Comparison of ENCODE assay signal across 21 cellular contexts in genomic region chr14:84375235-84375634, GRCh38.
A peak's percentile ranks its signal among the peaks of the same experiment; 100 is the strongest.
DNase-seq lines count a peak whose midpoint lies in the region; ATAC-seq, FAIRE-seq and TF ChIP-seq lines count a peak whose summit lies in the region.
"Had no signal": no experiment of that assay in that cellular context is flagged by ENCODE, and none has a peak within 500 bp of the region (broad histone marks: within the 10 kb centered on the region; RNA-seq: fewer than 3 reads in every experiment).

No MANE protein-coding gene starts in this region.

- no peak overlapping the region for H4K91ac ChIP-seq in IMR-90 (ENCODE audit: insufficient read depth, low read depth, low read length)

- no peak overlapping the region for H3K27ac Mint-ChIP-seq in astrocyte (ENCODE audit: unreplicated experiment)
- H3K27ac Mint-ChIP-seq: activated naive CD4-positive, alpha-beta T cell treated with anti-CD3 and anti-CD28 coated beads for 36 hours; H9; natural killer cell treated with Interleukin-12 subunit alpha and Interleukin-12 subunit beta and Interleukin-15 and Interleukin-18, amount 100 ng/mL, for 72 hours; T-cell had no signal

- H2AFZ ChIP-seq in IMR-90 (replicated peaks; ENCODE audit: low read length, poor library complexity) (no peak overlapping the region), astrocyte (ENCODE audit: low read depth, low read length) (no peak overlapping the region)

- DNase-seq in A549 (ENCODE audit: low read depth in 1 of 2, low spot score in 1 of 2) (no peak), IMR-90 (peak; percentile 5), astrocyte (ENCODE audit: low read depth) (peak; percentile 67), glomerular endothelial cell (ENCODE audit: extremely low read depth, low read depth, low spot score) (peak; percentile 20), foreskin fibroblast (no peak), left cardiac atrium (no peak), NCI-H524 treated with DMSO at 0.1 percent for 48 hours (lab: John Stamatoyannopoulos, UW) (no peak)
- DNase-seq: activated CD4-positive, alpha-beta T cell treated with anti-CD3 and anti-CD28 coated beads for 4 hours; activated naive CD4-positive, alpha-beta T cell treated with anti-CD3 and anti-CD28 coated beads for 36 hours; activated T-cell treated with anti-CD3 and anti-CD28 coated beads, Interleukin-2, amount 50 U/mL, for 48 hours; C1 segment of cervical spinal cord; H9; KBM-7; midbrain; NCI-H187 treated with DMSO at 0.1 percent for 48 hours; NCI-H82; T-cell had no signal

- H3K27ac ChIP-seq in A549 (no peak overlapping the region), IMR-90 (ENCODE audit: insufficient read depth, low read length) (no peak overlapping the region), astrocyte (ENCODE audit: low read depth, low read length) (no peak overlapping the region)
- H3K27ac ChIP-seq: SJCRH30 had no signal

- no peaks in the 10 kb centered on the region for H3K9me3 Mint-ChIP-seq in astrocyte (ENCODE audit: unreplicated experiment)
- H3K9me3 Mint-ChIP-seq: H9 had no signal

- H2AK5ac ChIP-seq in IMR-90 (ENCODE audit: low read depth, low read length): no peak overlapping the region

- H2BK20ac ChIP-seq in IMR-90 (ENCODE audit: low read depth, low read length): no peak overlapping the region

- no peak overlapping the region for H2AK9ac ChIP-seq in IMR-90 (replicated peaks; ENCODE audit: low read depth, low read length, poor library complexity)

- no peaks in the 10 kb centered on the region for H3K9me3 ChIP-seq in A549
- no peaks in the 10 kb centered on the region for H3K9me3 ChIP-seq in IMR-90 (ENCODE audit: control insufficient read depth, insufficient read depth, low read length)
- no peaks in the 10 kb centered on the region for H3K9me3 ChIP-seq in astrocyte (ENCODE audit: insufficient read depth, low read depth, low read length)
- H3K9me3 ChIP-seq: SJCRH30 had no signal

- no peak overlapping the region for H3K18ac ChIP-seq in IMR-90 (ENCODE audit: low read depth, low read length)

- TF ChIP-seq RAD21 in A549 (conservative IDR thresholded peaks at IDR 0.05 in 1 of 2, IDR thresholded peaks at IDR 0.05 in 1 of 2): no peak
- TF ChIP-seq RAD21 in IMR-90 (IDR thresholded peaks at IDR 0.05; ENCODE audit: low read length): no peak

- H2BK15ac ChIP-seq in IMR-90 (ENCODE audit: low read depth, low read length): no peak overlapping the region

- no peaks in the 10 kb centered on the region for H3K4me1 ChIP-seq in A549
- no peaks in the 10 kb centered on the region for H3K4me1 ChIP-seq in IMR-90 (ENCODE audit: control insufficient read depth, insufficient read depth, low read length)
- H3K4me1 ChIP-seq in astrocyte (ENCODE audit: insufficient read depth, low read length): no peaks in the 10 kb centered on the region
- H3K4me1 ChIP-seq: SJCRH30 had no signal

- in situ Hi-C loops in IMR-90 (cut with MboI; ENCODE audit: low sequenced_read_pairs): no loop called here

- no peak for TF ChIP-seq CTCF in A549 (IDR thresholded peaks at IDR 0.05)
- no peak for TF ChIP-seq CTCF in IMR-90 (conservative IDR thresholded peaks at IDR 0.05; ENCODE audit: low read depth, low read length)
- no peak for TF ChIP-seq CTCF in astrocyte (IDR thresholded peaks at IDR 0.05; ENCODE audit: insufficient read depth, low read depth, low read length)
- no peak for TF ChIP-seq CTCF in foreskin fibroblast (IDR thresholded peaks at IDR 0.05; ENCODE audit: low read depth, low read length)

- H3K36me3 ChIP-seq in IMR-90 (ENCODE audit: control insufficient read depth, insufficient read depth, low read length) (no peaks in the 10 kb centered on the region), astrocyte (ENCODE audit: insufficient read depth, low read length) (no peaks in the 10 kb centered on the region)
- H3K36me3 ChIP-seq: SJCRH30 had no signal

- no peak for ATAC-seq in A549
- no peak for ATAC-seq in IMR-90 (ENCODE audit: low read depth)
- no peak for ATAC-seq in HG02840 (IDR thresholded peaks at IDR 0.05; ENCODE audit: low FRiP score, unreplicated experiment)
- ATAC-seq in left cardiac atrium: no peak
- ATAC-seq: left lobe of liver; natural killer cell treated with Interleukin-12 subunit alpha and Interleukin-12 subunit beta and Interleukin-15 and Interleukin-18, amount 100 ng/mL, for 72 hours; T-cell had no signal

- H2BK5ac ChIP-seq in IMR-90 (ENCODE audit: low read depth, low read length, poor library complexity, severe bottlenecking): no peak overlapping the region

- H3K14ac ChIP-seq in IMR-90 (replicated peaks; ENCODE audit: low read depth, low read length): no peak overlapping the region

- H3K9ac ChIP-seq in IMR-90 (ENCODE audit: low read depth, low read length) (no peak overlapping the region), astrocyte (ENCODE audit: low read length) (no peak overlapping the region)

- no peak overlapping the region for H4K8ac ChIP-seq in IMR-90 (ENCODE audit: low read depth in 2 of 2, low read length in 2 of 2)

- POLR2A ChIA-PET in A549 (lab: Yijun Ruan, JAX): no interaction called here
- POLR2A ChIA-PET in IMR-90 (lab: Charles Lee; ENCODE audit: unreplicated experiment): no interaction called here

- no peaks in the 10 kb centered on the region for H3K79me2 ChIP-seq in astrocyte (ENCODE audit: insufficient read depth, low read length)

- H3K4me2 ChIP-seq in A549 (no peak overlapping the region), IMR-90 (ENCODE audit: low read depth, low read length) (no peak overlapping the region), astrocyte (ENCODE audit: low read length) (no peak overlapping the region)

- H4K5ac ChIP-seq in IMR-90 (ENCODE audit: low read depth, low read length): no peak overlapping the region

- no peak overlapping the region for H3K4ac ChIP-seq in IMR-90 (ENCODE audit: low read depth, low read length)

- CTCF ChIA-PET in A549 (lab: Yijun Ruan, JAX): no interaction called here
- CTCF ChIA-PET in IMR-90 (lab: Yijun Ruan, JAX): interaction anchor here (0.5 kb wide), 1 partner anchor 414 kb away, joined by 7 read pairs; no protein-coding TSS in a partner anchor

- no peak for FAIRE-seq in A549 (lab: Jason Lieb, UNC)
- FAIRE-seq in astrocyte (lab: Jason Lieb, UNC): no peak

- H3K4me3 ChIP-seq in A549 (no peak overlapping the region), IMR-90 (ENCODE audit: insufficient read depth, low read depth, low read length) (no peak overlapping the region), astrocyte (ENCODE audit: insufficient read depth, low read depth, low read length) (no peak overlapping the region), foreskin fibroblast (ENCODE audit: low read depth in 1 of 2, low read length in 2 of 2) (no peak overlapping the region)
- H3K4me3 ChIP-seq: SJCRH30 had no signal

- H3K4me1 Mint-ChIP-seq in astrocyte (ENCODE audit: low read depth, unreplicated experiment): peaks cover 12% of the 10 kb centered on the region
- H3K4me1 Mint-ChIP-seq: T-cell had no signal

- H4K20me1 ChIP-seq in IMR-90 (ENCODE audit: insufficient read depth, low read length) (no peaks in the 10 kb centered on the region), astrocyte (ENCODE audit: insufficient read depth, low read length) (no peaks in the 10 kb centered on the region)

- intact Hi-C loops in IMR-90 (cut with micrococcal nuclease) (no loop called here), left cardiac atrium (cut with DNase I) (no loop called here)

- no TSS peak for BruUV-seq in IMR-90 (replicated peaks; lab: Mats Ljungman, UMichigan)

- H3K4me3 Mint-ChIP-seq in astrocyte (ENCODE audit: unreplicated experiment): no peak overlapping the region
- H3K4me3 Mint-ChIP-seq: activated naive CD4-positive, alpha-beta T cell treated with anti-CD3 and anti-CD28 coated beads for 36 hours; H9; natural killer cell treated with Interleukin-12 subunit alpha and Interleukin-12 subunit beta and Interleukin-15 and Interleukin-18, amount 100 ng/mL, for 72 hours; T-cell had no signal

- no peaks in the 10 kb centered on the region for H3K79me1 ChIP-seq in IMR-90 (ENCODE audit: low read depth in 1 of 2, low read length in 2 of 2)

- no peak for TF ChIP-seq EP300 in A549 (IDR thresholded peaks at IDR 0.05)

- no peak overlapping the region for H2BK120ac ChIP-seq in IMR-90 (ENCODE audit: low read depth, low read length)

- dilution Hi-C loops in IMR-90 (cut with HindIII; ENCODE audit: low sequenced_read_pairs, unreplicated experiment): no loop called here

- no peaks in the 10 kb centered on the region for H3K36me3 Mint-ChIP-seq in astrocyte (ENCODE audit: low read depth, unreplicated experiment)
- H3K36me3 Mint-ChIP-seq: natural killer cell treated with Interleukin-12 subunit alpha and Interleukin-12 subunit beta and Interleukin-15 and Interleukin-18, amount 100 ng/mL, for 72 hours; T-cell had no signal

- no peaks in the 10 kb centered on the region for H3K27me3 ChIP-seq in IMR-90 (ENCODE audit: control insufficient read depth, insufficient read depth, low read length)
- H3K27me3 ChIP-seq in astrocyte (ENCODE audit: insufficient read depth, low read length): no peaks in the 10 kb centered on the region
- H3K27me3 ChIP-seq: SJCRH30 had no signal

- H3K23ac ChIP-seq in IMR-90 (ENCODE audit: low read depth, low read length): no peak overlapping the region

- no peak overlapping the region for H3K56ac ChIP-seq in IMR-90 (ENCODE audit: extremely low read depth, insufficient read depth, low read length)

- no peaks in the 10 kb centered on the region for H3K9me1 ChIP-seq in IMR-90 (ENCODE audit: insufficient read depth, low read length)

- TF ChIP-seq POLR2A in A549 (IDR thresholded peaks at IDR 0.05; ENCODE audit: low read length): no peak
- no peak for TF ChIP-seq POLR2A in IMR-90 (IDR thresholded peaks at IDR 0.05; ENCODE audit: low read depth, low read length)

- no peaks in the 10 kb centered on the region for H3K27me3 Mint-ChIP-seq in astrocyte (ENCODE audit: low read depth, unreplicated experiment)
- H3K27me3 Mint-ChIP-seq: natural killer cell treated with Interleukin-12 subunit alpha and Interleukin-12 subunit beta and Interleukin-15 and Interleukin-18, amount 100 ng/mL, for 72 hours; T-cell had no signal

TF ChIP-seq in A549, 52 proteins besides CTCF, POLR2A, EP300 and RAD21:
- TF ChIP-seq FOSL2 (IDR thresholded peaks at IDR 0.05) (no peak), FOSL2 (CRISPR knock-in tag; IDR thresholded peaks at IDR 0.05) (peak; percentile 35; the same call in 1 of the 2 replicates), JUN (IDR thresholded peaks at IDR 0.05) (no peak)

TF ChIP-seq in IMR-90, 13 proteins besides CTCF, POLR2A, EP300 and RAD21:
- TF ChIP-seq CEBPB (IDR thresholded peaks at IDR 0.05; ENCODE audit: low read depth, low read length) (no peak), ELK1 (IDR thresholded peaks at IDR 0.05; ENCODE audit: borderline replicate concordance, low read depth, low read length) (no peak)

Comparison
In these comparisons a context has a peak if more than half of its experiments do, and no peak if none do; other contexts are left out.
1. DNase-seq: peak in IMR-90 (single experiment), astrocyte (single experiment) and glomerular endothelial cell (single experiment); none in A549 (0 of 2), foreskin fibroblast (0 of 2), left cardiac atrium (single experiment) and NCI-H524 treated with DMSO at 0.1 percent for 48 hours (single experiment).